1 cellular context compared by ENCODE assay signal in the genomic region with DNA sequence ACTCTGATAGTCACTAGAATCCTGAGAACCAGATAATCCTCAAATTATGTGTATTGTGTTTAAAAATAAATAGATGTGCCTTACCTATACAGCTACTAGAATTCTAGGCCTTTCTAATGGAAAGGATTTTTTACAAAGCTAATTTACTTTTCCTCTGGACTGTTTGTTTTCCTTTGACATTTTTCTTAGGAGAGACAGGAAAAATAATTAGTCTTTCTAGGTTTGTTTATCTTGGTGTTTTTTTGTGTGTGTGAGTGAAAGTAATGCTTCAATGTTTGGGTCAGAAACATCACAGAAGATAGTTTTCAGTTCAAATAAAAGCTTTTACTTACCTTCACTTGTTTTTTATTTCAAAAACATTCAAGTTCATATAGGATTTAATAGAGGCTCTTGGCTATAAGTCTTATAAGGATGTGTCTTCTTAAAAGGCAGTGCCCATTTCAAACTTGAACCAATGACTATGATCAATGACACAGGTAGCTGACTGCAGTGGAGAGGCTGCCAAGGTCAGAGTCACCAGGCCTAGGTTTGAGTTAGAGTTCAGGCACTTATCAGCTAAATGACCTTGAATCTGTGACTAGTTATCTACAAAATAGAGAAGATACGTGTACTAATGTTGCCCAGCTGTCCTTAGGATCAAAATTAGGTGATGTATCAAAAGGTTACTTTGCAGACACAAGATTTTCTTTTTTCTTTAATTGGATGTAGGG.
TF ChIP-seq lines count a peak whose summit lies in the region.

No MANE protein-coding gene starts in this region.

TF ChIP-seq in HepG2, 621 proteins besides CTCF, POLR2A, EP300 and RAD21 (continued from another document):
- TF ChIP-seq, protein P1, sequence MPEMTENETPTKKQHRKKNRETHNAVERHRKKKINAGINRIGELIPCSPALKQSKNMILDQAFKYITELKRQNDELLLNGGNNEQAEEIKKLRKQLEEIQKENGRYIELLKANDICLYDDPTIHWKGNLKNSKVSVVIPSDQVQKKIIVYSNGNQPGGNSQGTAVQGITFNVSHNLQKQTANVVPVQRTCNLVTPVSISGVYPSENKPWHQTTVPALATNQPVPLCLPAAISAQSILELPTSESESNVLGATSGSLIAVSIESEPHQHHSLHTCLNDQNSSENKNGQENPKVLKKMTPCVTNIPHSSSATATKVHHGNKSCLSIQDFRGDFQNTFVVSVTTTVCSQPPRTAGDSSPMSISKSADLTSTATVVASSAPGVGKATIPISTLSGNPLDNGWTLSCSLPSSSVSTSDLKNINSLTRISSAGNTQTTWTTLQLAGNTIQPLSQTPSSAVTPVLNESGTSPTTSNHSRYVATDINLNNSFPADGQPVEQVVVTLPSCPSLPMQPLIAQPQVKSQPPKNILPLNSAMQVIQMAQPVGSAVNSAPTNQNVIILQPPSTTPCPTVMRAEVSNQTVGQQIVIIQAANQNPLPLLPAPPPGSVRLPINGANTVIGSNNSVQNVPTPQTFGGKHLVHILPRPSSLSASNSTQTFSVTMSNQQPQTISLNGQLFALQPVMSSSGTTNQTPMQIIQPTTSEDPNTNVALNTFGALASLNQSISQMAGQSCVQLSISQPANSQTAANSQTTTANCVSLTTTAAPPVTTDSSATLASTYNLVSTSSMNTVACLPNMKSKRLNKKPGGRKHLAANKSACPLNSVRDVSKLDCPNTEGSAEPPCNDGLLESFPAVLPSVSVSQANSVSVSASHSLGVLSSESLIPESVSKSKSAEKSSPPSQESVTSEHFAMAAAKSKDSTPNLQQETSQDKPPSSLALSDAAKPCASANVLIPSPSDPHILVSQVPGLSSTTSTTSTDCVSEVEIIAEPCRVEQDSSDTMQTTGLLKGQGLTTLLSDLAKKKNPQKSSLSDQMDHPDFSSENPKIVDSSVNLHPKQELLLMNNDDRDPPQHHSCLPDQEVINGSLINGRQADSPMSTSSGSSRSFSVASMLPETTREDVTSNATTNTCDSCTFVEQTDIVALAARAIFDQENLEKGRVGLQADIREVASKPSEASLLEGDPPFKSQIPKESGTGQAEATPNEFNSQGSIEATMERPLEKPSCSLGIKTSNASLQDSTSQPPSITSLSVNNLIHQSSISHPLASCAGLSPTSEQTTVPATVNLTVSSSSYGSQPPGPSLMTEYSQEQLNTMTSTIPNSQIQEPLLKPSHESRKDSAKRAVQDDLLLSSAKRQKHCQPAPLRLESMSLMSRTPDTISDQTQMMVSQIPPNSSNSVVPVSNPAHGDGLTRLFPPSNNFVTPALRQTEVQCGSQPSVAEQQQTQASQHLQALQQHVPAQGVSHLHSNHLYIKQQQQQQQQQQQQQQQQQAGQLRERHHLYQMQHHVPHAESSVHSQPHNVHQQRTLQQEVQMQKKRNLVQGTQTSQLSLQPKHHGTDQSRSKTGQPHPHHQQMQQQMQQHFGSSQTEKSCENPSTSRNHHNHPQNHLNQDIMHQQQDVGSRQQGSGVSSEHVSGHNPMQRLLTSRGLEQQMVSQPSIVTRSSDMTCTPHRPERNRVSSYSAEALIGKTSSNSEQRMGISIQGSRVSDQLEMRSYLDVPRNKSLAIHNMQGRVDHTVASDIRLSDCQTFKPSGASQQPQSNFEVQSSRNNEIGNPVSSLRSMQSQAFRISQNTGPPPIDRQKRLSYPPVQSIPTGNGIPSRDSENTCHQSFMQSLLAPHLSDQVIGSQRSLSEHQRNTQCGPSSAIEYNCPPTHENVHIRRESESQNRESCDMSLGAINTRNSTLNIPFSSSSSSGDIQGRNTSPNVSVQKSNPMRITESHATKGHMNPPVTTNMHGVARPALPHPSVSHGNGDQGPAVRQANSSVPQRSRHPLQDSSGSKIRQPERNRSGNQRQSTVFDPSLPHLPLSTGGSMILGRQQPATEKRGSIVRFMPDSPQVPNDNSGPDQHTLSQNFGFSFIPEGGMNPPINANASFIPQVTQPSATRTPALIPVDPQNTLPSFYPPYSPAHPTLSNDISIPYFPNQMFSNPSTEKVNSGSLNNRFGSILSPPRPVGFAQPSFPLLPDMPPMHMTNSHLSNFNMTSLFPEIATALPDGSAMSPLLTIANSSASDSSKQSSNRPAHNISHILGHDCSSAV (CRISPR knock-in tag; IDR thresholded peaks at IDR 0.05; ENCODE audit: borderline replicate concordance), result no peak
